ENCODE assay signal across 8 cellular contexts in the genomic region with DNA sequence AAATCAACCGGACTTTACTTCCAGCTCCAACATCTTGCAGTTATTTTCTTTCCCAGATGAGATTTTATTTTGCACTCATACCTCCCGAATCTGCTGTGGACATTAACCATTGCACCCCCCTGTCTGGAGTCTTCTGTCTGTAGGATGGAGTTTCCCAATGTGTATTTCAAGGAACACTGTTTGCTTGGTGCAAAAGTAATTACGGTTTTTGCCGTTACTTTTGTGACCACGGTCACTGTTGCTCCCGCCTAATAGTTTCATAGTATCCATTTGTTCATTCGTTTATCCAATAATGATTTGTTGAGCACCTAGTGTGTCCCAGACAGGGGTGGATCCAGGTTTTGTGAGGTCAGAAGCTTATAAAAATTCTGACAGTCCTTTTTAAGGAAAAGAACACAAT.
"Had no signal": no experiment of that assay in that cellular context is flagged by ENCODE, and none has a peak within 500 bp of the region (broad histone marks: within the 10 kb centered on the region; RNA-seq: fewer than 3 reads in every experiment).

No MANE protein-coding gene starts in this region.

- DNase-seq: H9, HCEC 1CT, HFFc6, IMR-90, KBM-7 had no signal

- H3K4me2 ChIP-seq: GM23338, KMS-11 had no signal

- H3K27ac ChIP-seq: HL-60, KMS-11 had no signal

- H3K4me3 ChIP-seq: GM23338 had no signal

- H3K9ac ChIP-seq: KMS-11 had no signal

- H2AFZ ChIP-seq: GM23338 had no signal

- ATAC-seq: GM23338 had no signal
